In the genomic region with DNA sequence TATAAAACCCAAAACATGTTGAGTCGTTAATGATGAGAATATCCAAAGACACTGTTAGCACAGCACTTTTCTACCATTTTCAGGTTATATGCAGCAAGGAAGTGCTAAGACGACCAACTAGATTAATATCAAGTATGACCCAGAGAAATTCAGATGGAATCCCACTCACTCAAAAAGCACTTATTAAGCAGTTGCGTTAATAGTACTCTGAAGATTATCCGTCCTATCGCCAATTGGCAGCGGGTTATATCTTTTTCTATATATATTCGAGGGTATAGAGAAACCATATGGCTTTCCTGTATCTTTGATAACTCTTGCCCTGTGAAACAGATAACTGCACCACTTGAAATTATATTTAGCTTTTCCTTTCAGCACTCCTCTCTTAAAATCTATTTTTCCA, we compare ENCODE assay signal across 8 cellular contexts. TPM values are rescaled to one million over a fixed set of nuclear protein-coding genes. Genes with fewer than 3 reads are reported as not detected.
DNase-seq lines count a peak whose midpoint lies in the region; ATAC-seq lines count a peak whose summit lies in the region.

No MANE protein-coding gene starts in this region.

- DNase-seq in activated CD4-positive, alpha-beta T cell treated with anti-CD3 and anti-CD28 coated beads for 36 hours: no peak
- DNase-seq in activated CD4-positive, alpha-beta T cell treated with anti-CD3 and anti-CD28 coated beads, Interleukin-2, amount 50 U/mL, for 48 hours: no peak
- DNase-seq in activated CD8-positive, alpha-beta T cell treated with anti-CD3 and anti-CD28 coated beads, Interleukin-2, amount 10 ng/mL, durations not matched to agents 7 days and 5 days: no peak
- DNase-seq in NCI-H345 treated with DMSO at 0.1 percent for 48 hours (lab: John Stamatoyannopoulos, UW; ENCODE audit: unreplicated experiment): no peak
- no peak for DNase-seq in mesenteric fat pad (ENCODE audit: low spot score)

- H3K27me3 Mint-ChIP-seq in activated CD4-positive, alpha-beta T cell treated with anti-CD3 and anti-CD28 coated beads for 36 hours: no peaks in the 10 kb centered on the region
- H3K27me3 Mint-ChIP-seq in activated CD8-positive, alpha-beta T cell treated with anti-CD3 and anti-CD28 coated beads, Interleukin-2, amount 10 ng/mL, durations not matched to agents 7 days and 5 days (ENCODE audit: low read depth): no peaks in the 10 kb centered on the region

- H3K4me3 ChIP-seq in iPS-20b (ENCODE audit: low read length): peak overlapping the region; percentile 94
- H3K4me3 ChIP-seq in subcutaneous abdominal adipose tissue (ENCODE audit: low read depth in 1 of 5, low read length in 5 of 5): peak overlapping the region; percentile 71 to 96 (median 92)

- intact Hi-C loops in activated CD4-positive, alpha-beta T cell treated with anti-CD3 and anti-CD28 coated beads for 36 hours (cut with DNase I, micrococcal nuclease): loop anchor here (5.0 kb wide), 4 partner anchors 36 to 706 kb away; partner anchors contain the start of genes EVI2B (in 2 of the 2) and NSRP1 (in 1 of the 2)

- H3K36me3 Mint-ChIP-seq in activated CD4-positive, alpha-beta T cell treated with anti-CD3 and anti-CD28 coated beads for 36 hours (ENCODE audit: low read depth): peaks cover 15% of the 10 kb centered on the region
- H3K36me3 Mint-ChIP-seq in activated CD8-positive, alpha-beta T cell treated with anti-CD3 and anti-CD28 coated beads, Interleukin-2, amount 10 ng/mL, durations not matched to agents 7 days and 5 days (ENCODE audit: low read depth): peaks cover 26% of the 10 kb centered on the region

- H3K4me1 ChIP-seq in iPS-20b (ENCODE audit: insufficient read depth, low read length) (no peaks in the 10 kb centered on the region), subcutaneous abdominal adipose tissue (ENCODE audit: control insufficient read depth in 5 of 5, insufficient read depth in 5 of 5, low read length in 5 of 5) (peaks cover 0 to 42% (median 25%) of the 10 kb centered on the region in 5 donors)

- POLR2A ChIA-PET in activated CD4-positive, alpha-beta T cell treated with anti-CD3 and anti-CD28 coated beads for 36 hours (lab: Charles Lee): interaction anchor here (0.7 to 1.6 kb wide), 5 partner anchors 10 to 90 kb away, joined by 3 to 4 read pairs (median 3); no protein-coding TSS in a partner anchor
- POLR2A ChIA-PET in activated CD8-positive, alpha-beta T cell treated with anti-CD3 and anti-CD28 coated beads, Interleukin-2, amount 10 ng/mL, durations not matched to agents 7 days and 5 days (lab: Charles Lee): interaction anchor here (1.1 to 9.0 kb wide), 3 partner anchors 16 to 92 kb away, joined by 3 to 218 read pairs (median 4); no protein-coding TSS in a partner anchor

- peak overlapping the region; percentile 90 for H3K27ac Mint-ChIP-seq in activated CD4-positive, alpha-beta T cell treated with anti-CD3 and anti-CD28 coated beads for 36 hours
- peak overlapping the region; percentile 93 for H3K27ac Mint-ChIP-seq in activated CD8-positive, alpha-beta T cell treated with anti-CD3 and anti-CD28 coated beads, Interleukin-2, amount 10 ng/mL, durations not matched to agents 7 days and 5 days

- peaks cover 2% of the 10 kb centered on the region for H3K9me3 Mint-ChIP-seq in activated CD4-positive, alpha-beta T cell treated with anti-CD3 and anti-CD28 coated beads for 36 hours (ENCODE audit: low read depth)
- H3K9me3 Mint-ChIP-seq in activated CD8-positive, alpha-beta T cell treated with anti-CD3 and anti-CD28 coated beads, Interleukin-2, amount 10 ng/mL, durations not matched to agents 7 days and 5 days (ENCODE audit: insufficient read depth): peaks cover 5% of the 10 kb centered on the region

- ATAC-seq in activated CD4-positive, alpha-beta T cell treated with anti-CD3 and anti-CD28 coated beads for 36 hours: no peak
- ATAC-seq in activated CD8-positive, alpha-beta T cell treated with anti-CD3 and anti-CD28 coated beads, Interleukin-2, amount 10 ng/mL, durations not matched to agents 7 days and 5 days: no peak
- no peak for ATAC-seq in HG03025 (IDR thresholded peaks at IDR 0.05; ENCODE audit: low FRiP score, unreplicated experiment)

- CTCF ChIA-PET in activated CD4-positive, alpha-beta T cell treated with anti-CD3 and anti-CD28 coated beads for 36 hours (lab: Charles Lee): interaction anchor here (0.7 to 9.8 kb wide), 4 partner anchors 12 to 487 kb away, joined by 3 to 111 read pairs (median 5); no protein-coding TSS in a partner anchor
- CTCF ChIA-PET in activated CD8-positive, alpha-beta T cell treated with anti-CD3 and anti-CD28 coated beads, Interleukin-2, amount 10 ng/mL, durations not matched to agents 7 days and 5 days (lab: Charles Lee): interaction anchor here (1.1 to 8.8 kb wide), 5 partner anchors 10 to 347 kb away, joined by 3 to 316 read pairs (median 10); partner anchors contain the start of gene GOSR1

- H3K9ac ChIP-seq in iPS-20b (ENCODE audit: low read depth, low read length) (peak overlapping the region; percentile 97; the same call in 1 of the 2 replicates), subcutaneous abdominal adipose tissue (ENCODE audit: low read length in 5 of 5) (peak overlapping the region; percentile 83 to 87 (median 85))

- H3K4me1 Mint-ChIP-seq in activated CD4-positive, alpha-beta T cell treated with anti-CD3 and anti-CD28 coated beads for 36 hours: peaks cover 50% of the 10 kb centered on the region
- peaks cover 50% of the 10 kb centered on the region for H3K4me1 Mint-ChIP-seq in activated CD8-positive, alpha-beta T cell treated with anti-CD3 and anti-CD28 coated beads, Interleukin-2, amount 10 ng/mL, durations not matched to agents 7 days and 5 days (ENCODE audit: low read depth)

- H3K27me3 ChIP-seq in iPS-20b (ENCODE audit: insufficient read depth, low read length): no peaks in the 10 kb centered on the region
- no peaks in the 10 kb centered on the region for H3K27me3 ChIP-seq in subcutaneous abdominal adipose tissue (ENCODE audit: control insufficient read depth in 5 of 5, insufficient read depth in 4 of 5, low read length in 5 of 5)

- no peaks in the 10 kb centered on the region for H3K9me3 ChIP-seq in iPS-20b (ENCODE audit: insufficient read depth, low read depth, low read length)
- H3K9me3 ChIP-seq in subcutaneous abdominal adipose tissue (ENCODE audit: control insufficient read depth in 5 of 5, low read length in 5 of 5): no peaks in the 10 kb centered on the region

- H3K4me3 Mint-ChIP-seq in activated CD4-positive, alpha-beta T cell treated with anti-CD3 and anti-CD28 coated beads for 36 hours: peak overlapping the region; percentile 95
- peak overlapping the region; percentile 89 for H3K4me3 Mint-ChIP-seq in activated CD8-positive, alpha-beta T cell treated with anti-CD3 and anti-CD28 coated beads, Interleukin-2, amount 10 ng/mL, durations not matched to agents 7 days and 5 days

- H3K36me3 ChIP-seq in iPS-20b (ENCODE audit: insufficient read depth, low read depth, low read length) (0 out of 2 replicates have a peak, but pooled peaks cover 3% of the 10 kb centered on the region), subcutaneous abdominal adipose tissue (ENCODE audit: control insufficient read depth in 5 of 5, insufficient read depth in 5 of 5, low read length in 5 of 5) (no peaks in the 10 kb centered on the region)

- no peak overlapping the region for H3K27ac ChIP-seq in iPS-20b (ENCODE audit: low read length)
- H3K27ac ChIP-seq in subcutaneous abdominal adipose tissue (ENCODE audit: low read depth, low read length): peak overlapping the region; percentile 82

RNA-seq across cellular contexts. Expression of gene CRLF3, which starts 1.1 kb away (rescaled TPM):
- 10 to 100 TPM; 39.2 to 44.1 TPM for total RNA-seq in activated CD4-positive, alpha-beta T cell treated with anti-CD3 and anti-CD28 coated beads for 36 hours
- 10 to 100 TPM; 61.4 to 65.6 TPM for total RNA-seq in activated CD8-positive, alpha-beta T cell treated with anti-CD3 and anti-CD28 coated beads, Interleukin-2, amount 10 ng/mL, durations not matched to agents 7 days and 5 days
- total RNA-seq in mesenteric fat pad: 15.3 TPM

RNA-seq across cellular contexts. Expression of gene ATAD5, which starts 8.3 kb away (rescaled TPM):
- total RNA-seq in activated CD4-positive, alpha-beta T cell treated with anti-CD3 and anti-CD28 coated beads for 36 hours: 10 to 100 TPM; 33.1 to 40.8 TPM
- 10 to 100 TPM; 33.5 to 37.0 TPM for total RNA-seq in activated CD8-positive, alpha-beta T cell treated with anti-CD3 and anti-CD28 coated beads, Interleukin-2, amount 10 ng/mL, durations not matched to agents 7 days and 5 days
- total RNA-seq in mesenteric fat pad: 1.0 TPM

Comparison
In these comparisons a context has a peak if more than half of its experiments do, and no peak if none do; other contexts are left out.
1. RNA of gene ATAD5, which starts 8.3 kb away (total RNA-seq): 33.1 to 40.8 TPM in activated CD4-positive, alpha-beta T cell treated with anti-CD3 and anti-CD28 coated beads for 36 hours and 33.5 to 37.0 TPM in activated CD8-positive, alpha-beta T cell treated with anti-CD3 and anti-CD28 coated beads, Interleukin-2, amount 10 ng/mL, durations not matched to agents 7 days and 5 days; 1.0 TPM in mesenteric fat pad (single experiment); every median in the first group is over 10 times any median in the second.